In genomic region chr3:120678331-120678845, GRCh38 we compare ENCODE assay signal across 7 cellular contexts. TPM values are rescaled to one million over a fixed set of nuclear protein-coding genes. Genes with fewer than 3 reads are reported as not detected.
DNase-seq lines count a peak whose midpoint lies in the region; ATAC-seq, FAIRE-seq and TF ChIP-seq lines count a peak whose summit lies in the region.

No MANE protein-coding gene starts in this region.

- intact Hi-C loops in dorsolateral prefrontal cortex (cut with DNase I): loop anchor here in 1 of 2 donors (5.0 kb wide), 1 partner anchor 111 kb away; no protein-coding TSS in a partner anchor

- H3K27ac ChIP-seq in OCI-LY1 (ENCODE audit: low read depth, low read length, poor library complexity, severe bottlenecking) (no peak overlapping the region), dorsolateral prefrontal cortex (peak overlapping the region in 56 of 59 donors; percentile 2 to 86 (median 62))

- no peaks in the 10 kb centered on the region for H3F3A ChIP-seq in OCI-LY1 (ENCODE audit: insufficient read depth, low read length)

- peak; percentile 90 for ATAC-seq in GM19023 (IDR thresholded peaks at IDR 0.05; ENCODE audit: unreplicated experiment)
- ATAC-seq in HG03045 (IDR thresholded peaks at IDR 0.05; ENCODE audit: unreplicated experiment): peak; percentile 75

- H3K79me2 ChIP-seq in OCI-LY1 (ENCODE audit: insufficient read depth, low read length): no peaks in the 10 kb centered on the region

- no peak overlapping the region for H3K4me3 ChIP-seq in OCI-LY1 (ENCODE audit: low read depth, low read length, poor library complexity, severe bottlenecking)
- peak overlapping the region in 30 of 59 donors; percentile 1 to 47 (median 16) for H3K4me3 ChIP-seq in dorsolateral prefrontal cortex

- H3K36me3 ChIP-seq in OCI-LY1 (ENCODE audit: insufficient read depth, low read length): no peaks in the 10 kb centered on the region

- H3K9me2 ChIP-seq in OCI-LY1 (ENCODE audit: low read depth, low read length): no peaks in the 10 kb centered on the region

- H3K4me1 ChIP-seq in OCI-LY1 (ENCODE audit: insufficient read depth, low read length, severe bottlenecking): peaks cover 17% of the 10 kb centered on the region

- H4K20me1 ChIP-seq in OCI-LY1 (ENCODE audit: insufficient read depth, low read length): no peaks in the 10 kb centered on the region

- 0 out of 2 replicates have a peak overlapping the region, but pooled peaks have one; percentile 24 for H2AFZ ChIP-seq in OCI-LY1 (ENCODE audit: low read length)

- DNase-seq in dorsolateral prefrontal cortex (peak in 4 of 10 donors; percentile 21 to 52 (median 36)), medulla oblongata (ENCODE audit: extremely low spot score) (peak; percentile 91), urothelium cell line (ENCODE audit: low spot score) (peak; percentile 16), SW 1271 (lab: John Stamatoyannopoulos, UW) (no peak)

- H3K9me3 ChIP-seq in OCI-LY1 (ENCODE audit: low read length): no peaks in the 10 kb centered on the region

- H3K9ac ChIP-seq in OCI-LY1 (ENCODE audit: low read length): no peak overlapping the region

- TF ChIP-seq CTCF in OCI-LY1 (IDR thresholded peaks at IDR 0.05; ENCODE audit: low read length): no peak
- TF ChIP-seq CTCF in dorsolateral prefrontal cortex (IDR thresholded peaks at IDR 0.05 in 54 of 56, conservative IDR thresholded peaks at IDR 0.05 in 2 of 56; ENCODE audit: low read depth in 1 of 56, partially characterized antibody in 56 of 56): no peak

- FAIRE-seq in urothelium cell line (lab: Jason Lieb, UNC): no peak

- peak overlapping the region; percentile 39; the same call in 1 of the 2 replicates for H3K4me2 ChIP-seq in OCI-LY1 (ENCODE audit: low read length)

- H3K27me3 ChIP-seq in OCI-LY1 (ENCODE audit: insufficient read depth, low read length) (no peaks in the 10 kb centered on the region), dorsolateral prefrontal cortex (no peaks in the 10 kb centered on the region)

RNA-seq across cellular contexts. Expression of gene HGD, which starts 3.7 kb away (rescaled TPM):
- total RNA-seq in dorsolateral prefrontal cortex: 1 to 10 TPM in 64 of 120 experiments, under 1 TPM in 40, not detected in 16; 0.28 to 7.5 (median 1.3) TPM

Comparison
In these comparisons a context has a peak if more than half of its experiments do, and no peak if none do; other contexts are left out.
1. DNase-seq: peak in medulla oblongata (single experiment) and urothelium cell line (single experiment); none in SW 1271 (0 of 2).